16 cellular contexts compared by ENCODE assay signal in the genomic region with DNA sequence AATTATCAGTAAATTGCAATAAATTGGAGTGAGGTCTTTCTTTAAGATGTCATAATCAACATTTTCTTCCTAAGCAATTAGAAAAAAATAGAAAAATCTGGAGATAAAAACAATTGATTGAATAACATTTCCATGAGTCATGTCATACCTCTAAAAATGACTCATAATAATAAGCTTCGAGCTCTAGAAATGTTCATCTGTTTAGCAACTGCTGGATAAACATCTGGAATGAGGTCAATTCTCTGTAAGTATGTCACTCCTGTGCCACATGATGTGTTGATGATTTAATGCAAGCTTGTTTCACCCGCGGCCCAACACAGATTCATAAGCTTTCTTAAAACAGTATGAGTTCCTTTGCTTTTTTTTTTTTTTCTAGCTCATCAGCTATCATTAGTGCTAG. TPM values are rescaled to one million over a fixed set of nuclear protein-coding genes. Genes with fewer than 3 reads are reported as not detected.
A peak's percentile ranks its signal among the peaks of the same experiment; 100 is the strongest.
DNase-seq lines count a peak whose midpoint lies in the region; ATAC-seq and TF ChIP-seq lines count a peak whose summit lies in the region.
"Had no signal": no experiment of that assay in that cellular context is flagged by ENCODE, and none has a peak within 500 bp of the region (broad histone marks: within the 10 kb centered on the region; RNA-seq: fewer than 3 reads in every experiment).

No MANE protein-coding gene starts in this region.

- in situ Hi-C loops in brain microvascular endothelial cell (cut with HindIII; ENCODE audit: low pct_ligation_motif_present, low sequenced_read_pairs) = no loop called here

- ATAC-seq in T-helper 17 cell (no peak), GM19395 (IDR thresholded peaks at IDR 0.05; ENCODE audit: unreplicated experiment) (no peak)
- ATAC-seq: left lobe of liver had no signal

- H3K4me1 ChIP-seq in endodermal cell (ENCODE audit: control insufficient read depth, insufficient read depth, low read length) = no peaks in the 10 kb centered on the region

- H3K27me3 ChIP-seq in brain microvascular endothelial cell (replicated peaks) (no peaks in the 10 kb centered on the region), kidney epithelial cell (ENCODE audit: control insufficient read depth, insufficient read depth, low read length) (no peaks in the 10 kb centered on the region), endodermal cell (ENCODE audit: control insufficient read depth, insufficient read depth, low read length, poor library complexity, severe bottlenecking) (peaks cover 36% of the 10 kb centered on the region)
- H3K27me3 ChIP-seq: neutrophil had no signal

- no peak; the same call in 1 of the 2 replicates for TF ChIP-seq EP300 in Ishikawa (IDR thresholded peaks at IDR 0.05; ENCODE audit: borderline replicate concordance)

- no peak overlapping the region for H3K9ac ChIP-seq in endodermal cell (ENCODE audit: extremely low read depth, low read length, poor library complexity, severe bottlenecking)

- TF ChIP-seq RAD21 in Ishikawa (IDR thresholded peaks at IDR 0.05; ENCODE audit: low read depth) = no peak

- no peaks in the 10 kb centered on the region for H3K36me3 Mint-ChIP-seq in endodermal cell (ENCODE audit: low read depth)
- H3K36me3 Mint-ChIP-seq in T-helper 17 cell (ENCODE audit: low read depth) = no peaks in the 10 kb centered on the region
- H3K36me3 Mint-ChIP-seq: activated naive CD4-positive, alpha-beta T cell treated with anti-CD3 and anti-CD28 coated beads, Interleukin-2, amount 50 U/mL, for 24 hours had no signal

- H3K4me1 Mint-ChIP-seq in endodermal cell = peaks cover 2% of the 10 kb centered on the region
- no peaks in the 10 kb centered on the region for H3K4me1 Mint-ChIP-seq in T-helper 17 cell

- H3K9me3 ChIP-seq in endodermal cell (ENCODE audit: control insufficient read depth, low read length) (no peaks in the 10 kb centered on the region), T-helper 17 cell (ENCODE audit: control insufficient read depth, low read length, poor library complexity, severe bottlenecking) (no peaks in the 10 kb centered on the region)
- H3K9me3 ChIP-seq: neutrophil had no signal

- H3K36me3 ChIP-seq in brain microvascular endothelial cell (replicated peaks) (no peaks in the 10 kb centered on the region), kidney epithelial cell (ENCODE audit: control insufficient read depth, insufficient read depth, low read length) (no peaks in the 10 kb centered on the region), endodermal cell (ENCODE audit: control insufficient read depth, insufficient read depth, low read length) (no peaks in the 10 kb centered on the region)
- H3K36me3 ChIP-seq: neutrophil, WERI-Rb-1 had no signal

- TF ChIP-seq CTCF in brain microvascular endothelial cell (IDR thresholded peaks at IDR 0.05; ENCODE audit: low read depth, low read length, missing control alignments) (no peak), kidney epithelial cell (IDR thresholded peaks at IDR 0.05; ENCODE audit: insufficient read depth, low read length, poor library complexity, severe bottlenecking) (no peak), endodermal cell (conservative IDR thresholded peaks at IDR 0.05) (no peak)

- H3K4me3 Mint-ChIP-seq in endodermal cell (no peak overlapping the region), T-helper 17 cell (no peak overlapping the region)
- H3K4me3 Mint-ChIP-seq: activated naive CD4-positive, alpha-beta T cell treated with anti-CD3 and anti-CD28 coated beads, Interleukin-2, amount 50 U/mL, for 24 hours had no signal

- H3K27me3 Mint-ChIP-seq in endodermal cell (ENCODE audit: insufficient read depth) (peaks cover 14% of the 10 kb centered on the region), T-helper 17 cell (peaks cover 25% of the 10 kb centered on the region)

- no peak overlapping the region for H3K4me3 ChIP-seq in brain microvascular endothelial cell (ENCODE audit: low read depth, low read length)
- H3K4me3 ChIP-seq in kidney epithelial cell (ENCODE audit: low read depth, low read length) = no peak overlapping the region
- H3K4me3 ChIP-seq in endodermal cell (ENCODE audit: low read length) = no peak overlapping the region

- H3K27ac Mint-ChIP-seq in endodermal cell (no peak overlapping the region), T-helper 17 cell (no peak overlapping the region)
- H3K27ac Mint-ChIP-seq: activated naive CD4-positive, alpha-beta T cell treated with anti-CD3 and anti-CD28 coated beads, Interleukin-2, amount 50 U/mL, for 24 hours had no signal

- H3K9me3 Mint-ChIP-seq in endodermal cell = no peaks in the 10 kb centered on the region

- no peak overlapping the region for H3K27ac ChIP-seq in brain microvascular endothelial cell
- H3K27ac ChIP-seq in endodermal cell (ENCODE audit: low read depth, low read length) = no peak overlapping the region
- H3K27ac ChIP-seq: neutrophil, WERI-Rb-1 had no signal

- DNase-seq in Daoy (ENCODE audit: low read depth) (peak; percentile 25), brain microvascular endothelial cell (peak; percentile 63), kidney epithelial cell (ENCODE audit: low read depth) (peak; percentile 51), endodermal cell (no peak), LoVo (ENCODE audit: low spot score) (no peak), T-helper 17 cell (no peak)
- DNase-seq: DND-41; KBM-7; NCI-H2081 treated with DMSO at 0.1 percent for 48 hours; stimulated activated CD4-positive, alpha-beta T cell treated with anti-CD3 and anti-CD28 coated beads, Interleukin-1b, Interleukin-23, amount 100 ng/mL, for 48 hours; WERI-Rb-1 had no signal

- WGBS in endodermal cell (ENCODE audit: insufficient coverage in 1 of 2, insufficient read length in 1 of 2), 2 experiments = 94 to 100% methylated on average over 1 to 3 of the region's 3 CpGs

TF ChIP-seq in Ishikawa, 13 proteins besides CTCF, POLR2A, EP300 and RAD21:
- TF ChIP-seq TCF12 (IDR thresholded peaks at IDR 0.05; ENCODE audit: low read depth) (0 out of 2 replicates have a peak, but pooled peaks have one; percentile 32), EGR1 (IDR thresholded peaks at IDR 0.05) (no peak), CREB1 (IDR thresholded peaks at IDR 0.05; ENCODE audit: low read depth) (no peak), ZBTB7A (IDR thresholded peaks at IDR 0.05; ENCODE audit: low read depth) (no peak), FOXM1 (IDR thresholded peaks at IDR 0.05; ENCODE audit: borderline replicate concordance, low read depth) (no peak), TAF1 (IDR thresholded peaks at IDR 0.05; ENCODE audit: low read depth) (no peak), CEBPB (IDR thresholded peaks at IDR 0.05) (0 out of 2 replicates have a peak, but pooled peaks have one; percentile 21), YY1 (IDR thresholded peaks at IDR 0.05; ENCODE audit: low read depth) (no peak), NFIC (IDR thresholded peaks at IDR 0.05) (0 out of 2 replicates have a peak, but pooled peaks have one; percentile 24), TEAD4 (IDR thresholded peaks at IDR 0.05) (peak; percentile 38; the same call in 1 of the 2 replicates)
- TF ChIP-seq, protein P1, sequence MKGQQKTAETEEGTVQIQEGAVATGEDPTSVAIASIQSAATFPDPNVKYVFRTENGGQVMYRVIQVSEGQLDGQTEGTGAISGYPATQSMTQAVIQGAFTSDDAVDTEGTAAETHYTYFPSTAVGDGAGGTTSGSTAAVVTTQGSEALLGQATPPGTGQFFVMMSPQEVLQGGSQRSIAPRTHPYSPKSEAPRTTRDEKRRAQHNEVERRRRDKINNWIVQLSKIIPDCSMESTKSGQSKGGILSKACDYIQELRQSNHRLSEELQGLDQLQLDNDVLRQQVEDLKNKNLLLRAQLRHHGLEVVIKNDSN (IDR thresholded peaks at IDR 0.05) = 0 out of 2 replicates have a peak, but pooled peaks have one; percentile 6
- TF ChIP-seq, protein P2, sequence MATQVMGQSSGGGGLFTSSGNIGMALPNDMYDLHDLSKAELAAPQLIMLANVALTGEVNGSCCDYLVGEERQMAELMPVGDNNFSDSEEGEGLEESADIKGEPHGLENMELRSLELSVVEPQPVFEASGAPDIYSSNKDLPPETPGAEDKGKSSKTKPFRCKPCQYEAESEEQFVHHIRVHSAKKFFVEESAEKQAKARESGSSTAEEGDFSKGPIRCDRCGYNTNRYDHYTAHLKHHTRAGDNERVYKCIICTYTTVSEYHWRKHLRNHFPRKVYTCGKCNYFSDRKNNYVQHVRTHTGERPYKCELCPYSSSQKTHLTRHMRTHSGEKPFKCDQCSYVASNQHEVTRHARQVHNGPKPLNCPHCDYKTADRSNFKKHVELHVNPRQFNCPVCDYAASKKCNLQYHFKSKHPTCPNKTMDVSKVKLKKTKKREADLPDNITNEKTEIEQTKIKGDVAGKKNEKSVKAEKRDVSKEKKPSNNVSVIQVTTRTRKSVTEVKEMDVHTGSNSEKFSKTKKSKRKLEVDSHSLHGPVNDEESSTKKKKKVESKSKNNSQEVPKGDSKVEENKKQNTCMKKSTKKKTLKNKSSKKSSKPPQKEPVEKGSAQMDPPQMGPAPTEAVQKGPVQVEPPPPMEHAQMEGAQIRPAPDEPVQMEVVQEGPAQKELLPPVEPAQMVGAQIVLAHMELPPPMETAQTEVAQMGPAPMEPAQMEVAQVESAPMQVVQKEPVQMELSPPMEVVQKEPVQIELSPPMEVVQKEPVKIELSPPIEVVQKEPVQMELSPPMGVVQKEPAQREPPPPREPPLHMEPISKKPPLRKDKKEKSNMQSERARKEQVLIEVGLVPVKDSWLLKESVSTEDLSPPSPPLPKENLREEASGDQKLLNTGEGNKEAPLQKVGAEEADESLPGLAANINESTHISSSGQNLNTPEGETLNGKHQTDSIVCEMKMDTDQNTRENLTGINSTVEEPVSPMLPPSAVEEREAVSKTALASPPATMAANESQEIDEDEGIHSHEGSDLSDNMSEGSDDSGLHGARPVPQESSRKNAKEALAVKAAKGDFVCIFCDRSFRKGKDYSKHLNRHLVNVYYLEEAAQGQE (IDR thresholded peaks at IDR 0.05; ENCODE audit: low read depth) = no peak
- TF ChIP-seq, protein P3, sequence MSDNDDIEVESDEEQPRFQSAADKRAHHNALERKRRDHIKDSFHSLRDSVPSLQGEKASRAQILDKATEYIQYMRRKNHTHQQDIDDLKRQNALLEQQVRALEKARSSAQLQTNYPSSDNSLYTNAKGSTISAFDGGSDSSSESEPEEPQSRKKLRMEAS (IDR thresholded peaks at IDR 0.05) = no peak

RNA-seq across cellular contexts. Expression of a gene that starts 39.7 kb away (rescaled TPM):
- 67.1 and 120 TPM in 2 replicates for total RNA-seq in Daoy (2014; rRNA removed; shearing (Covaris generic))
- 95.9 and 109 TPM in 2 replicates for total RNA-seq in kidney epithelial cell
- total RNA-seq in endodermal cell = 10 to 100 TPM; 32.9 to 38.2 TPM
- 165 TPM for polyA plus RNA-seq in endodermal cell (2013, experiment 1 of 2)
- 169 TPM for polyA plus RNA-seq in endodermal cell (2013, experiment 2 of 2)
- 10 to 100 TPM; 23.5 to 34.3 TPM for total RNA-seq in T-helper 17 cell

Comparison
In these comparisons a context has a peak if more than half of its experiments do, and no peak if none do; other contexts are left out.
1. DNase-seq: peak in Daoy (single experiment), brain microvascular endothelial cell (single experiment) and kidney epithelial cell (single experiment); none in endodermal cell (single experiment), LoVo (single experiment) and T-helper 17 cell (0 of 3).